ENCODE assay signal across 23 cellular contexts in the genomic region with DNA sequence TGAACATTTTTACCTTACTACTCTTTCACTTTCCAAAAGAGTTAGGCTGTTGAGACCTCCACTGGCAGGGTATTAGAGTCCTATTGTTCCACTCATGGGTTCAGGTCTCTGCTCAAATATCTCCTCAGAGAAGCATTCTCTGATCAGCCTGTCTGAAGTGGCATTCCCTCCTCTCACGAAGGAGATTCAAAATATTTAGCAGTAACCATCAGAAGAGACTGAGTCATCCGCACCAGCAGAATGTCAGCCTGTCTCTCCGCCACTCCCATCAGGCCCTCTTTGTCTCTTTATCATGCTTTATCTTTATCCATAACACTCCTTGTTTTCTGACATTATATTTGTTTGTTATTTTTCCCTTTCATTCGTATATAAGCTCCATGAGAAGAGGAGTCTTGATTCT.
"Had no signal": no experiment of that assay in that cellular context is flagged by ENCODE, and none has a peak within 500 bp of the region (broad histone marks: within the 10 kb centered on the region; RNA-seq: fewer than 3 reads in every experiment).

No MANE protein-coding gene starts in this region.

- H3K4me1 ChIP-seq: adrenal gland, Peyer's patch, SJCRH30 had no signal

- H3K4me2 ChIP-seq: KMS-11 had no signal

- ATAC-seq: activated CD8-positive, alpha-beta T cell treated with anti-CD3 and anti-CD28 coated beads for 36 hours; activated T-cell treated with anti-CD3 and anti-CD28 coated beads, Interleukin-2, amount 50 U/mL, for 72 hours; T-helper 17 cell had no signal

- H3K9ac ChIP-seq: KMS-11 had no signal

- H3K4me3 ChIP-seq: adrenal gland, Peyer's patch, SJCRH30 had no signal

- H3K36me3 ChIP-seq: adrenal gland, Peyer's patch, SJCRH30 had no signal

- H3K27me3 ChIP-seq: adrenal gland, Peyer's patch, SJCRH30 had no signal

- DNase-seq: activated CD4-positive, CD25-positive, alpha-beta regulatory T cell; activated CD8-positive, alpha-beta memory T cell treated with anti-CD3 and anti-CD28 coated beads, Interleukin-2, amount 50 U/mL, for 4 hours; activated CD8-positive, alpha-beta T cell treated with anti-CD3 and anti-CD28 coated beads for 36 hours; activated gamma-delta T cell treated with Interleukin-2 at 50 U/mL for 16 hours; activated naive CD4-positive, alpha-beta T cell treated with anti-CD3 and anti-CD28 coated beads, Interleukin-2, amount 10 ng/mL, durations not matched to agents 7 days and 5 days; activated naive CD8-positive, alpha-beta T cell treated with anti-CD3 and anti-CD28 coated beads, Interleukin-2, amount 10 ng/mL, durations not matched to agents 7 days and 5 days; activated T-cell treated with anti-CD3 and anti-CD28 coated beads, Interleukin-2, amount 50 U/mL, for 72 hours; adrenal gland; anterior cingulate cortex; central memory CD4-positive, alpha-beta T cell; MV-4-11; NCI-H1092 treated with DMSO at 0.1 percent for 48 hours; NCI-H1417 treated with DMSO at 0.1 percent for 48 hours; NCI-H187; NCI-H2081; NCI-H524; Peyer's patch; Right ventricle myocardium superior; SJCRH30; T-helper 17 cell; T-helper 9 cell had no signal

- H3K27ac ChIP-seq: adrenal gland, KMS-11, Peyer's patch, RWPE1, SJCRH30 had no signal

- H3K9me3 ChIP-seq: adrenal gland, Peyer's patch, SJCRH30 had no signal
